Comparison of ENCODE assay signal across 1 cellular context in genomic region chr2:9756692-9757250, GRCh38.
TF ChIP-seq lines count a peak whose summit lies in the region.

No MANE protein-coding gene starts in this region.

TF ChIP-seq in IMR-90, 13 proteins besides CTCF, POLR2A, EP300 and RAD21 (continued from another document):
- no peak for TF ChIP-seq MAZ (IDR thresholded peaks at IDR 0.05; ENCODE audit: borderline replicate concordance, low read depth, low read length)
- TF ChIP-seq MAFK (IDR thresholded peaks at IDR 0.05; ENCODE audit: low read depth, low read length) = no peak
- TF ChIP-seq RCOR1 (IDR thresholded peaks at IDR 0.05; ENCODE audit: insufficient replicate concordance, low read length) = no peak
- no peak for TF ChIP-seq BHLHE40 (IDR thresholded peaks at IDR 0.05; ENCODE audit: low read depth, low read length)
- no peak for TF ChIP-seq USF2 (IDR thresholded peaks at IDR 0.05; ENCODE audit: low read depth, low read length)
- TF ChIP-seq MXI1 (IDR thresholded peaks at IDR 0.05; ENCODE audit: borderline replicate concordance, low read depth, low read length) = no peak
